Comparison of ENCODE assay signal across 17 cellular contexts in genomic region chr19:5654931-5655330, GRCh38. TPM values are rescaled to one million over a fixed set of nuclear protein-coding genes. Genes with fewer than 3 reads are reported as not detected.
A peak's percentile ranks its signal among the peaks of the same experiment; 100 is the strongest.
DNase-seq lines count a peak whose midpoint lies in the region; ATAC-seq, FAIRE-seq and TF ChIP-seq lines count a peak whose summit lies in the region.
"Had no signal": no experiment of that assay in that cellular context is flagged by ENCODE, and none has a peak within 500 bp of the region (broad histone marks: within the 10 kb centered on the region; RNA-seq: fewer than 3 reads in every experiment).

No MANE protein-coding gene starts in this region.

- H3K27ac Mint-ChIP-seq in endothelial cell (ENCODE audit: unreplicated experiment): peak overlapping the region; percentile 5
- no peak overlapping the region for H3K27ac Mint-ChIP-seq in HFFc6
- H3K27ac Mint-ChIP-seq: B cell; CD4-positive, alpha-beta T cell; GM23338 had no signal

- no peak for FAIRE-seq in HepG2 (lab: Jason Lieb, UNC)
- FAIRE-seq: A204.1, GM18507, HTR-8/SVneo had no signal

- H3K27me3 ChIP-seq in HepG2 (ENCODE audit: control insufficient read depth in 1 of 2, insufficient read depth in 2 of 2, low read length in 2 of 2) (no peaks in the 10 kb centered on the region), right lobe of liver (no peaks in the 10 kb centered on the region)
- no peaks in the 10 kb centered on the region for H3K27me3 ChIP-seq in effector memory CD4-positive, alpha-beta T cell (replicated peaks; ENCODE audit: control insufficient read depth, insufficient read depth, low read length, poor library complexity, severe bottlenecking)

- H3K4me3 Mint-ChIP-seq in endothelial cell (ENCODE audit: unreplicated experiment) (no peak overlapping the region), HFFc6 (no peak overlapping the region)
- H3K4me3 Mint-ChIP-seq: B cell; CD4-positive, alpha-beta T cell; GM23338 had no signal

- 96% methylated on average over 5 of the region's 5 CpGs for WGBS in HepG2 (ENCODE audit: low lambda C conversion rate)
- WGBS in right lobe of liver (ENCODE audit: insufficient coverage, low coverage, low lambda C conversion rate, missing lambda C conversion rate): 84% methylated on average over 5 of the region's 5 CpGs

- H3K79me2 ChIP-seq in HepG2 (ENCODE audit: insufficient read depth, low read length): peaks cover 1% of the 10 kb centered on the region

- BruUV-seq in HepG2 (replicated peaks; lab: Mats Ljungman, UMichigan): no TSS peak

- TF ChIP-seq CTCF in HepG2 (CRISPR knock-in tag; IDR thresholded peaks at IDR 0.05): no peak
- no peak for TF ChIP-seq CTCF in right lobe of liver (IDR thresholded peaks at IDR 0.05)
- TF ChIP-seq CTCF in endothelial cell (IDR thresholded peaks at IDR 0.05; ENCODE audit: unreplicated experiment): no peak
- TF ChIP-seq CTCF in HFFc6 (IDR thresholded peaks at IDR 0.05): no peak

- H2AFZ ChIP-seq in HepG2 (ENCODE audit: low read length): no peak overlapping the region
- H2AFZ ChIP-seq: GM23338 had no signal

- no peak overlapping the region for H3K9ac ChIP-seq in HepG2 (ENCODE audit: insufficient read depth, low read depth, low read length)

- H4K20me1 ChIP-seq in HepG2 (ENCODE audit: insufficient read depth, low read length): no peaks in the 10 kb centered on the region

- no peak for ATAC-seq in HepG2
- no peak for ATAC-seq in right lobe of liver
- ATAC-seq: GM23338 had no signal

- H3K36me3 ChIP-seq in HepG2 (replicated peaks in 1 of 2; ENCODE audit: control insufficient read depth in 1 of 2, insufficient read depth in 2 of 2, low read length in 2 of 2): peaks cover 33 to 74% of the 10 kb centered on the region in 2 experiments
- peaks cover 8 to 98% (median 53%) of the 10 kb centered on the region in 4 donors for H3K36me3 ChIP-seq in right lobe of liver
- H3K36me3 ChIP-seq in effector memory CD4-positive, alpha-beta T cell (ENCODE audit: control insufficient read depth, insufficient read depth, low read length): peaks cover 78% of the 10 kb centered on the region

- H3K27ac ChIP-seq in HepG2 (ENCODE audit: extremely low read length, insufficient read depth, low read length): no peak overlapping the region
- H3K27ac ChIP-seq in right lobe of liver: no peak overlapping the region
- no peak overlapping the region for H3K27ac ChIP-seq in effector memory CD4-positive, alpha-beta T cell (ENCODE audit: insufficient read depth, low read length, poor library complexity, severe bottlenecking)

- CTCF ChIA-PET in HepG2 (lab: Yijun Ruan, JAX; ENCODE audit: low intra/inter-chr PET ratio, low total read pairs): no interaction called here

- in situ Hi-C loops in HepG2 (cut with HindIII; ENCODE audit: extremely low pct_ligation_motif_present, low pct_unique_long_range_greater_than_20kb): no loop called here

- POLR2A ChIA-PET in HepG2 (lab: Yijun Ruan, JAX): interaction anchor here (1.8 kb wide), 1 partner anchor 33 kb away, joined by 5 read pairs; the partner anchor contains the start of genes SAFB and SAFB2

- TF ChIP-seq RAD21 in HepG2 (CRISPR knock-in tag; IDR thresholded peaks at IDR 0.05): no peak

- H3K27me3 Mint-ChIP-seq in endothelial cell (ENCODE audit: unreplicated experiment): peaks cover 4% of the 10 kb centered on the region
- H3K27me3 Mint-ChIP-seq in HFFc6 (ENCODE audit: insufficient read depth): peaks cover 6% of the 10 kb centered on the region
- H3K27me3 Mint-ChIP-seq: B cell; CD4-positive, alpha-beta T cell had no signal

- H3K36me3 Mint-ChIP-seq in endothelial cell (ENCODE audit: low read depth, unreplicated experiment): peaks cover 46% of the 10 kb centered on the region
- H3K36me3 Mint-ChIP-seq in HFFc6 (ENCODE audit: low read depth): peaks cover 39% of the 10 kb centered on the region

- no peak overlapping the region for H3K4me3 ChIP-seq in HepG2 (replicated peaks in 1 of 3; ENCODE audit: insufficient read depth in 1 of 3, low read depth in 2 of 3, low read length in 3 of 3)
- H3K4me3 ChIP-seq in right lobe of liver: no peak overlapping the region
- H3K4me3 ChIP-seq in effector memory CD4-positive, alpha-beta T cell (ENCODE audit: insufficient read depth, low read depth, low read length, poor library complexity, severe bottlenecking): no peak overlapping the region
- H3K4me3 ChIP-seq: GM23338 had no signal

- H3K4me1 ChIP-seq in HepG2 (ENCODE audit: insufficient read depth, low read length): no peaks in the 10 kb centered on the region
- H3K4me1 ChIP-seq in right lobe of liver: no peaks in the 10 kb centered on the region
- H3K4me1 ChIP-seq in effector memory CD4-positive, alpha-beta T cell (ENCODE audit: control insufficient read depth, insufficient read depth, low read length, poor library complexity, severe bottlenecking): no peaks in the 10 kb centered on the region

- no peak overlapping the region for H3K4me2 ChIP-seq in HepG2 (ENCODE audit: low read depth, low read length)
- H3K4me2 ChIP-seq: GM23338 had no signal

- H3K9me3 ChIP-seq in HepG2 (ENCODE audit: low read length): no peaks in the 10 kb centered on the region
- no peaks in the 10 kb centered on the region for H3K9me3 ChIP-seq in right lobe of liver
- H3K9me3 ChIP-seq in effector memory CD4-positive, alpha-beta T cell (ENCODE audit: control insufficient read depth, low read length): no peaks in the 10 kb centered on the region

- H3K9me3 Mint-ChIP-seq in endothelial cell (ENCODE audit: unreplicated experiment): no peaks in the 10 kb centered on the region
- H3K9me3 Mint-ChIP-seq in HFFc6: no peaks in the 10 kb centered on the region
- H3K9me3 Mint-ChIP-seq: CD4-positive, alpha-beta T cell; GM23338 had no signal

- TF ChIP-seq POLR2A in HepG2 (IDR thresholded peaks at IDR 0.05; ENCODE audit: insufficient read depth in 1 of 2, low read depth in 2 of 2, low read length in 2 of 2): no peak
- no peak for TF ChIP-seq POLR2A in right lobe of liver (IDR thresholded peaks at IDR 0.05)

- no peak for DNase-seq in HepG2 (ENCODE audit: low spot score)
- no peak for DNase-seq in right lobe of liver
- DNase-seq in endothelial cell (ENCODE audit: low spot score): no peak
- peak; percentile 58 for DNase-seq in posterior vena cava (ENCODE audit: low spot score)
- no peak for DNase-seq in effector memory CD4-positive, alpha-beta T cell
- no peak for DNase-seq in HFFc6
- DNase-seq in epidermal melanocyte (ENCODE audit: insufficient read length, low spot score): no peak
- DNase-seq: C1 segment of cervical spinal cord; Calu3; CD4-positive, alpha-beta T cell; DMS 273 treated with DMSO at 0.1 percent for 48 hours; H7 had no signal

- H3K4me1 Mint-ChIP-seq in endothelial cell (ENCODE audit: unreplicated experiment): no peaks in the 10 kb centered on the region
- H3K4me1 Mint-ChIP-seq in HFFc6 (ENCODE audit: low read depth): no peaks in the 10 kb centered on the region
- H3K4me1 Mint-ChIP-seq: B cell, GM23338 had no signal

- intact Hi-C loops in HepG2 (cut with micrococcal nuclease; ENCODE audit: unreplicated experiment): no loop called here
- intact Hi-C loops in right lobe of liver (cut with DNase I): no loop called here
- intact Hi-C loops in posterior vena cava (cut with DNase I): no loop called here

- no peak for TF ChIP-seq EP300 in HepG2 (IDR thresholded peaks at IDR 0.05; ENCODE audit: low read depth in 2 of 2, low read length in 2 of 2)
- no peak for TF ChIP-seq EP300 in HepG2 (CRISPR knock-in tag; IDR thresholded peaks at IDR 0.05; ENCODE audit: borderline replicate concordance)

RNA-seq across cellular contexts. Expression of gene MICOS13, which starts 25.4 kb away (rescaled TPM):
- total RNA-seq in HepG2 (2016; rRNA removed; fragmentation: Illumina TruSeq; extraction: Trizol) (35.4 and 37.9 TPM in 2 replicates), right lobe of liver (10 to 100 TPM; 24.2 to 54.3 (median 33.7) TPM), endothelial cell (ENCODE audit: unreplicated experiment) (23.6 TPM), posterior vena cava (10 to 100 TPM; 54.1 to 54.4 TPM)
- 20.7 and 21.7 TPM in 2 replicates for total RNA-seq in HepG2 (2016; cell fraction: cytosol; rRNA removed; fragmentation: Illumina TruSeq; extraction: Trizol; ENCODE audit: low read depth)
- 38.9 and 39.8 TPM in 2 replicates for total RNA-seq in HepG2 (2016; cell fraction: insoluble cytoplasmic fraction; rRNA removed; fragmentation: Illumina TruSeq; extraction: Trizol)
- total RNA-seq in HepG2 (2016; cell fraction: membrane; rRNA removed; fragmentation: Illumina TruSeq; extraction: Trizol): 22.9 and 26.0 TPM in 2 replicates
- 18.4 and 19.8 TPM in 2 replicates for total RNA-seq in HepG2 (2016; cell fraction: nucleus; rRNA removed; fragmentation: Illumina TruSeq; extraction: Trizol)
- polyA plus RNA-seq in HepG2 (2011; rRNA removed): 28.8 and 40.0 TPM in 2 replicates
- polyA plus RNA-seq in HepG2 (2011; cell fraction: cytosol; rRNA removed): 16.8 and 30.9 TPM in 2 replicates
- polyA plus RNA-seq in HepG2 (2011; cell fraction: nucleus; rRNA removed): 13.2 and 15.1 TPM in 2 replicates
- 13.1 and 19.3 TPM in 2 replicates for polyA plus RNA-seq in HepG2 (2012)
- polyA plus RNA-seq in HepG2 (2016; cell fraction: cytosol; fragmentation: Illumina TruSeq; extraction: Trizol; ENCODE audit: low read depth): 20.6 and 24.5 TPM in 2 replicates
- polyA plus RNA-seq in HepG2 (2016; cell fraction: insoluble cytoplasmic fraction; fragmentation: Illumina TruSeq; extraction: Trizol; ENCODE audit: low read depth): 37.7 and 43.8 TPM in 2 replicates
- 19.5 and 22.0 TPM in 2 replicates for polyA plus RNA-seq in HepG2 (2016; cell fraction: membrane; fragmentation: Illumina TruSeq; extraction: Trizol; ENCODE audit: low read depth)
- 32.1 and 41.0 TPM in 2 replicates for polyA plus RNA-seq in HepG2 (2016; cell fraction: nucleus; fragmentation: Illumina TruSeq; extraction: Trizol; ENCODE audit: insufficient read depth, low read depth)
- polyA minus RNA-seq in HepG2 (2011; rRNA and poly(A)+ RNA removed; ENCODE audit: low replicate concordance): 14.6 and 22.6 TPM in 2 replicates
- 6.3 and 9.1 TPM in 2 replicates for polyA minus RNA-seq in HepG2 (2011; cell fraction: cytosol; rRNA and poly(A)+ RNA removed)
- 6.0 and 7.5 TPM in 2 replicates for polyA minus RNA-seq in HepG2 (2011; cell fraction: nucleus; rRNA and poly(A)+ RNA removed)
- total RNA-seq in HFFc6 (2021; fragmentation: NEBNext Ultra II Directional; extraction: Animal tissue kit (Norgen Biotek cat#: 25700)): 10 to 100 TPM; 77.9 to 91.6 (median 80.1) TPM

RNA-seq across cellular contexts. Expression of gene HSD11B1L, which starts 25.9 kb away (rescaled TPM):
- total RNA-seq in HepG2 (2016; rRNA removed; fragmentation: Illumina TruSeq; extraction: Trizol) (2.8 TPM in 2 replicates), right lobe of liver (10 to 100 TPM in 1 of 6 experiments, 1 to 10 TPM in 5; 1.6 to 10.3 (median 4.0) TPM), endothelial cell (ENCODE audit: unreplicated experiment) (11.8 TPM), posterior vena cava (1 to 10 TPM; 3.8 to 4.0 TPM)
- 2.6 and 3.3 TPM in 2 replicates for total RNA-seq in HepG2 (2016; cell fraction: cytosol; rRNA removed; fragmentation: Illumina TruSeq; extraction: Trizol; ENCODE audit: low read depth)
- total RNA-seq in HepG2 (2016; cell fraction: insoluble cytoplasmic fraction; rRNA removed; fragmentation: Illumina TruSeq; extraction: Trizol): 1.6 and 2.1 TPM in 2 replicates
- 3.9 and 5.5 TPM in 2 replicates for total RNA-seq in HepG2 (2016; cell fraction: membrane; rRNA removed; fragmentation: Illumina TruSeq; extraction: Trizol)
- 0.81 and 0.94 TPM in 2 replicates for total RNA-seq in HepG2 (2016; cell fraction: nucleus; rRNA removed; fragmentation: Illumina TruSeq; extraction: Trizol)
- 3.9 and 4.6 TPM in 2 replicates for polyA plus RNA-seq in HepG2 (2011; rRNA removed)
- 4.2 and 6.2 TPM in 2 replicates for polyA plus RNA-seq in HepG2 (2011; cell fraction: cytosol; rRNA removed)
- polyA plus RNA-seq in HepG2 (2011; cell fraction: nucleus; rRNA removed): 6.3 and 7.3 TPM in 2 replicates
- 1.9 and 3.0 TPM in 2 replicates for polyA plus RNA-seq in HepG2 (2012)
- 3.6 and 4.2 TPM in 2 replicates for polyA plus RNA-seq in HepG2 (2016; cell fraction: cytosol; fragmentation: Illumina TruSeq; extraction: Trizol; ENCODE audit: low read depth)
- 2.5 and 3.3 TPM in 2 replicates for polyA plus RNA-seq in HepG2 (2016; cell fraction: insoluble cytoplasmic fraction; fragmentation: Illumina TruSeq; extraction: Trizol; ENCODE audit: low read depth)
- polyA plus RNA-seq in HepG2 (2016; cell fraction: membrane; fragmentation: Illumina TruSeq; extraction: Trizol; ENCODE audit: low read depth): 3.3 and 3.5 TPM in 2 replicates
- polyA plus RNA-seq in HepG2 (2016; cell fraction: nucleus; fragmentation: Illumina TruSeq; extraction: Trizol; ENCODE audit: insufficient read depth, low read depth): 3.3 and 3.4 TPM in 2 replicates
- polyA minus RNA-seq in HepG2 (2011; rRNA and poly(A)+ RNA removed; ENCODE audit: low replicate concordance): 0.21 and 1.8 TPM in 2 replicates
- 1.1 and 3.1 TPM in 2 replicates for polyA minus RNA-seq in HepG2 (2011; cell fraction: cytosol; rRNA and poly(A)+ RNA removed)
- polyA minus RNA-seq in HepG2 (2011; cell fraction: nucleus; rRNA and poly(A)+ RNA removed): 0.52 and 1.1 TPM in 2 replicates
- 1 to 10 TPM; 3.5 to 9.1 (median 4.5) TPM for total RNA-seq in HFFc6 (2021; fragmentation: NEBNext Ultra II Directional; extraction: Animal tissue kit (Norgen Biotek cat#: 25700))

RNA-seq across cellular contexts. Expression of gene SAFB, which starts 32.0 kb away (rescaled TPM):
- total RNA-seq in HepG2 (2016; rRNA removed; fragmentation: Illumina TruSeq; extraction: Trizol) (28.4 and 43.4 TPM in 2 replicates), right lobe of liver (10 to 100 TPM; 31.2 to 45.7 (median 32.8) TPM), endothelial cell (ENCODE audit: unreplicated experiment) (113 TPM), posterior vena cava (10 to 100 TPM; 49.4 to 50.5 TPM)
- total RNA-seq in HepG2 (2016; cell fraction: cytosol; rRNA removed; fragmentation: Illumina TruSeq; extraction: Trizol; ENCODE audit: low read depth): 14.7 and 17.5 TPM in 2 replicates
- total RNA-seq in HepG2 (2016; cell fraction: insoluble cytoplasmic fraction; rRNA removed; fragmentation: Illumina TruSeq; extraction: Trizol): 31.2 and 39.6 TPM in 2 replicates
- total RNA-seq in HepG2 (2016; cell fraction: membrane; rRNA removed; fragmentation: Illumina TruSeq; extraction: Trizol): 15.8 and 15.9 TPM in 2 replicates
- 52.0 and 55.7 TPM in 2 replicates for total RNA-seq in HepG2 (2016; cell fraction: nucleus; rRNA removed; fragmentation: Illumina TruSeq; extraction: Trizol)
- polyA plus RNA-seq in HepG2 (2011; rRNA removed): 21.0 and 27.2 TPM in 2 replicates
- polyA plus RNA-seq in HepG2 (2011; cell fraction: cytosol; rRNA removed): 25.0 and 48.1 TPM in 2 replicates
- polyA plus RNA-seq in HepG2 (2011; cell fraction: nucleus; rRNA removed): 153 and 157 TPM in 2 replicates
- 55.4 and 72.9 TPM in 2 replicates for polyA plus RNA-seq in HepG2 (2012)
- 3.6 and 3.8 TPM in 2 replicates for polyA plus RNA-seq in HepG2 (2016; cell fraction: cytosol; fragmentation: Illumina TruSeq; extraction: Trizol; ENCODE audit: low read depth)
- 67.5 and 86.2 TPM in 2 replicates for polyA plus RNA-seq in HepG2 (2016; cell fraction: insoluble cytoplasmic fraction; fragmentation: Illumina TruSeq; extraction: Trizol; ENCODE audit: low read depth)
- 6.0 and 7.3 TPM in 2 replicates for polyA plus RNA-seq in HepG2 (2016; cell fraction: membrane; fragmentation: Illumina TruSeq; extraction: Trizol; ENCODE audit: low read depth)
- 107 and 108 TPM in 2 replicates for polyA plus RNA-seq in HepG2 (2016; cell fraction: nucleus; fragmentation: Illumina TruSeq; extraction: Trizol; ENCODE audit: insufficient read depth, low read depth)
- polyA minus RNA-seq in HepG2 (2011; rRNA and poly(A)+ RNA removed; ENCODE audit: low replicate concordance): 19.3 and 26.4 TPM in 2 replicates
- 31.4 and 31.7 TPM in 2 replicates for polyA minus RNA-seq in HepG2 (2011; cell fraction: cytosol; rRNA and poly(A)+ RNA removed)
- 66.7 and 69.6 TPM in 2 replicates for polyA minus RNA-seq in HepG2 (2011; cell fraction: nucleus; rRNA and poly(A)+ RNA removed)
- total RNA-seq in HFFc6 (2021; fragmentation: NEBNext Ultra II Directional; extraction: Animal tissue kit (Norgen Biotek cat#: 25700)): 10 to 100 TPM; 41.7 to 53.6 (median 49.3) TPM

RNA-seq across cellular contexts. Expression of gene SAFB2, which starts 32.4 kb away (rescaled TPM):
- total RNA-seq in HepG2 (2016; rRNA removed; fragmentation: Illumina TruSeq; extraction: Trizol) (22.9 and 31.5 TPM in 2 replicates), right lobe of liver (10 to 100 TPM; 16.9 to 48.9 (median 41.7) TPM), endothelial cell (ENCODE audit: unreplicated experiment) (85.5 TPM), posterior vena cava (10 to 100 TPM; 50.9 to 57.3 TPM)
- 28.6 and 30.0 TPM in 2 replicates for total RNA-seq in HepG2 (2016; cell fraction: cytosol; rRNA removed; fragmentation: Illumina TruSeq; extraction: Trizol; ENCODE audit: low read depth)
- total RNA-seq in HepG2 (2016; cell fraction: insoluble cytoplasmic fraction; rRNA removed; fragmentation: Illumina TruSeq; extraction: Trizol): 16.7 and 28.5 TPM in 2 replicates
- 18.7 and 21.5 TPM in 2 replicates for total RNA-seq in HepG2 (2016; cell fraction: membrane; rRNA removed; fragmentation: Illumina TruSeq; extraction: Trizol)
- total RNA-seq in HepG2 (2016; cell fraction: nucleus; rRNA removed; fragmentation: Illumina TruSeq; extraction: Trizol): 38.9 and 43.4 TPM in 2 replicates
- polyA plus RNA-seq in HepG2 (2011; rRNA removed): 11.2 and 16.8 TPM in 2 replicates
- polyA plus RNA-seq in HepG2 (2011; cell fraction: cytosol; rRNA removed): 4.4 and 7.8 TPM in 2 replicates
- 123 and 130 TPM in 2 replicates for polyA plus RNA-seq in HepG2 (2011; cell fraction: nucleus; rRNA removed)
- polyA plus RNA-seq in HepG2 (2012): 34.2 and 41.5 TPM in 2 replicates
- 7.4 and 9.0 TPM in 2 replicates for polyA plus RNA-seq in HepG2 (2016; cell fraction: cytosol; fragmentation: Illumina TruSeq; extraction: Trizol; ENCODE audit: low read depth)
- 37.3 and 38.4 TPM in 2 replicates for polyA plus RNA-seq in HepG2 (2016; cell fraction: insoluble cytoplasmic fraction; fragmentation: Illumina TruSeq; extraction: Trizol; ENCODE audit: low read depth)
- polyA plus RNA-seq in HepG2 (2016; cell fraction: membrane; fragmentation: Illumina TruSeq; extraction: Trizol; ENCODE audit: low read depth): 8.7 and 10.4 TPM in 2 replicates
- 110 and 111 TPM in 2 replicates for polyA plus RNA-seq in HepG2 (2016; cell fraction: nucleus; fragmentation: Illumina TruSeq; extraction: Trizol; ENCODE audit: insufficient read depth, low read depth)
- 14.4 and 17.7 TPM in 2 replicates for polyA minus RNA-seq in HepG2 (2011; rRNA and poly(A)+ RNA removed; ENCODE audit: low replicate concordance)
- polyA minus RNA-seq in HepG2 (2011; cell fraction: cytosol; rRNA and poly(A)+ RNA removed): 7.1 and 9.7 TPM in 2 replicates
- polyA minus RNA-seq in HepG2 (2011; cell fraction: nucleus; rRNA and poly(A)+ RNA removed): 82.5 and 91.5 TPM in 2 replicates
- total RNA-seq in HFFc6 (2021; fragmentation: NEBNext Ultra II Directional; extraction: Animal tissue kit (Norgen Biotek cat#: 25700)): 10 to 100 TPM; 30.4 to 41.8 (median 37.3) TPM

RNA-seq across cellular contexts. Expression of gene RPL36, which starts 35.2 kb away (rescaled TPM):
- total RNA-seq in HepG2 (2016; rRNA removed; fragmentation: Illumina TruSeq; extraction: Trizol) (706 and 763 TPM in 2 replicates), right lobe of liver (100 to 1,000 TPM; 232 to 283 (median 251) TPM), endothelial cell (ENCODE audit: unreplicated experiment) (910 TPM), posterior vena cava (100 to 1,000 TPM; 525 to 575 TPM)
- total RNA-seq in HepG2 (2016; cell fraction: cytosol; rRNA removed; fragmentation: Illumina TruSeq; extraction: Trizol; ENCODE audit: low read depth): 1,266 and 1,322 TPM in 2 replicates
- 739 and 797 TPM in 2 replicates for total RNA-seq in HepG2 (2016; cell fraction: insoluble cytoplasmic fraction; rRNA removed; fragmentation: Illumina TruSeq; extraction: Trizol)
- 1,622 and 1,758 TPM in 2 replicates for total RNA-seq in HepG2 (2016; cell fraction: membrane; rRNA removed; fragmentation: Illumina TruSeq; extraction: Trizol)
- total RNA-seq in HepG2 (2016; cell fraction: nucleus; rRNA removed; fragmentation: Illumina TruSeq; extraction: Trizol): 259 and 275 TPM in 2 replicates
- polyA plus RNA-seq in HepG2 (2011; rRNA removed): 740 and 962 TPM in 2 replicates
- 548 and 718 TPM in 2 replicates for polyA plus RNA-seq in HepG2 (2011; cell fraction: cytosol; rRNA removed)
- 184 and 190 TPM in 2 replicates for polyA plus RNA-seq in HepG2 (2011; cell fraction: nucleus; rRNA removed)
- polyA plus RNA-seq in HepG2 (2012): 1,022 and 1,044 TPM in 2 replicates
- polyA plus RNA-seq in HepG2 (2016; cell fraction: cytosol; fragmentation: Illumina TruSeq; extraction: Trizol; ENCODE audit: low read depth): 1,678 and 1,761 TPM in 2 replicates
- 756 and 780 TPM in 2 replicates for polyA plus RNA-seq in HepG2 (2016; cell fraction: insoluble cytoplasmic fraction; fragmentation: Illumina TruSeq; extraction: Trizol; ENCODE audit: low read depth)
- polyA plus RNA-seq in HepG2 (2016; cell fraction: membrane; fragmentation: Illumina TruSeq; extraction: Trizol; ENCODE audit: low read depth): 1,750 and 1,946 TPM in 2 replicates
- 539 and 605 TPM in 2 replicates for polyA plus RNA-seq in HepG2 (2016; cell fraction: nucleus; fragmentation: Illumina TruSeq; extraction: Trizol; ENCODE audit: insufficient read depth, low read depth)
- 163 and 316 TPM in 2 replicates for polyA minus RNA-seq in HepG2 (2011; rRNA and poly(A)+ RNA removed; ENCODE audit: low replicate concordance)
- polyA minus RNA-seq in HepG2 (2011; cell fraction: cytosol; rRNA and poly(A)+ RNA removed): 334 and 359 TPM in 2 replicates
- polyA minus RNA-seq in HepG2 (2011; cell fraction: nucleus; rRNA and poly(A)+ RNA removed): 64.5 and 86.4 TPM in 2 replicates
- 100 to 1,000 TPM; 712 to 903 (median 850) TPM for total RNA-seq in HFFc6 (2021; fragmentation: NEBNext Ultra II Directional; extraction: Animal tissue kit (Norgen Biotek cat#: 25700))
